In genomic region chr10:31549936-31550335, GRCh38 we compare ENCODE assay signal across 24 cellular contexts.
DNase-seq lines count a peak whose midpoint lies in the region; TF ChIP-seq lines count a peak whose summit lies in the region.
"Had no signal": no experiment of that assay in that cellular context is flagged by ENCODE, and none has a peak within 500 bp of the region (broad histone marks: within the 10 kb centered on the region; RNA-seq: fewer than 3 reads in every experiment).

No MANE protein-coding gene starts in this region.

- no peak overlapping the region for H2BK5ac ChIP-seq in H9 (ENCODE audit: insufficient read length, low read length)

- peaks cover 7 to 33% (median 17%) of the 10 kb centered on the region in 3 experiments for H3K36me3 Mint-ChIP-seq in H9 (ENCODE audit: insufficient read depth in 1 of 3, low read depth in 3 of 3)
- H3K36me3 Mint-ChIP-seq: CD8-positive, alpha-beta T cell had no signal

- intact Hi-C loops in mammary epithelial cell (cut with micrococcal nuclease), result no loop called here
- intact Hi-C loops in PC-9 (cut with micrococcal nuclease; ENCODE audit: unreplicated experiment), result no loop called here

- H3K27me3 ChIP-seq in mammary epithelial cell (ENCODE audit: insufficient read depth, low read length) (peaks cover 2% of the 10 kb centered on the region), PC-9 (ENCODE audit: insufficient read depth, low read depth) (no peaks in the 10 kb centered on the region), H9 (ENCODE audit: insufficient read depth, low read length) (no peaks in the 10 kb centered on the region)
- H3K27me3 ChIP-seq: gastrocnemius medialis, left lung, uterus had no signal

- H3K79me1 ChIP-seq in H9 (ENCODE audit: insufficient read depth, low read depth, low read length, poor library complexity, severe bottlenecking), result no peaks in the 10 kb centered on the region

- no peak overlapping the region for H2BK12ac ChIP-seq in H9 (ENCODE audit: insufficient read length, low read depth, low read length)

- no peaks in the 10 kb centered on the region for H3K23me2 ChIP-seq in H9 (ENCODE audit: insufficient read length, low read depth, low read length, poor library complexity, severe bottlenecking)

- H3K9ac ChIP-seq in mammary epithelial cell (ENCODE audit: insufficient read depth, low read length) (no peak overlapping the region), H9 (ENCODE audit: extremely low read depth, insufficient read length, low read length) (no peak overlapping the region)

- no peak overlapping the region for H4K91ac ChIP-seq in H9 (ENCODE audit: insufficient read length, low read depth, low read length)

- dilution Hi-C loops in mammary epithelial cell (cut with HindIII; ENCODE audit: low sequenced_read_pairs), result no loop called here

- CTCF ChIA-PET in mammary epithelial cell (lab: Charles Lee; ENCODE audit: low non-redundant PET) (no interaction called here), PC-9 (lab: Charles Lee) (no interaction called here)

- H2BK20ac ChIP-seq in H9 (ENCODE audit: low read depth, low read length, poor library complexity, severe bottlenecking), result no peak overlapping the region

- BruUV-seq in mammary epithelial cell (replicated peaks; lab: Mats Ljungman, UMichigan) (no TSS peak), PC-9 (replicated peaks; lab: Mats Ljungman, UMichigan) (no TSS peak)

- no peaks in the 10 kb centered on the region for H3K4me1 ChIP-seq in mammary epithelial cell (ENCODE audit: insufficient read depth, low read length)
- H3K4me1 ChIP-seq in PC-9 (replicated peaks; ENCODE audit: insufficient read depth), result no peaks in the 10 kb centered on the region
- H3K4me1 ChIP-seq in H9 (ENCODE audit: insufficient read depth, low read length), result no peaks in the 10 kb centered on the region
- H3K4me1 ChIP-seq: gastrocnemius medialis, left lung, uterus had no signal

- H2BK120ac ChIP-seq in H9 (ENCODE audit: low read depth, low read length, poor library complexity, severe bottlenecking), result no peak overlapping the region

- H3F3A ChIP-seq in PC-9 (ENCODE audit: insufficient read depth, low read depth), result no peaks in the 10 kb centered on the region

- no peaks in the 10 kb centered on the region for H3K9me2 ChIP-seq in PC-9 (ENCODE audit: insufficient read depth)

- no peak overlapping the region for H4K8ac ChIP-seq in H9 (replicated peaks; ENCODE audit: insufficient read length, low read depth, low read length)

- DNase-seq in AG09319 (ENCODE audit: extremely low read depth, low read depth) (peak; percentile 8), GM03348 (ENCODE audit: low spot score) (peak; percentile 51), mammary epithelial cell (peak; percentile 22), fibroblast of the aortic adventitia (ENCODE audit: low read depth) (peak; percentile 46), PC-9 (no peak), nucleus accumbens (lab: John Stamatoyannopoulos, UW) (no peak), H9 (no peak)
- no peak for DNase-seq in activated T-cell treated with anti-CD3 and anti-CD28 coated beads, Interleukin-2, amount 50 U/mL, for 1 hour
- DNase-seq: activated CD4-positive, alpha-beta memory T cell treated with anti-CD3 and anti-CD28 coated beads, Interleukin-2, amount 10 ng/mL, durations not matched to agents 7 days and 5 days; AML-193; aorta; CD8-positive, alpha-beta T cell; gastrocnemius medialis; left lung; NCI-H1105 treated with DMSO at 0.1 percent for 48 hours; NCI-H2081; NCI-H226; NCI-H69; stimulated activated naive CD8-positive, alpha-beta T cell treated with anti-CD3 and anti-CD28 coated beads, Interleukin-15, Interleukin-2, amounts not matched to agents 100 U/mL and 50 U/mL, for 24 hours; uterus had no signal

- no peaks in the 10 kb centered on the region for H3K4me1 Mint-ChIP-seq in H9
- H3K4me1 Mint-ChIP-seq: central memory CD8-positive, alpha-beta T cell had no signal

- H3K14ac ChIP-seq in H9 (ENCODE audit: insufficient read depth, low read length), result no peak overlapping the region

- no peak overlapping the region for H3K56ac ChIP-seq in H9 (ENCODE audit: insufficient read length, low read depth, low read length)

- no peak overlapping the region for H4K5ac ChIP-seq in H9 (ENCODE audit: insufficient read length, low read depth, low read length)

- no peak overlapping the region for H3K23ac ChIP-seq in H9 (ENCODE audit: insufficient read length, low read depth, low read length)

- H2AFZ ChIP-seq in mammary epithelial cell (ENCODE audit: low read depth, low read length), result no peak overlapping the region
- H2AFZ ChIP-seq in PC-9, result no peak overlapping the region
- no peak overlapping the region for H2AFZ ChIP-seq in H9 (ENCODE audit: low read length)

- H3K4me3 Mint-ChIP-seq in H9, result no peak overlapping the region
- H3K4me3 Mint-ChIP-seq: activated CD4-positive, alpha-beta memory T cell treated with anti-CD3 and anti-CD28 coated beads, Interleukin-2, amount 10 ng/mL, durations not matched to agents 7 days and 5 days; CD8-positive, alpha-beta T cell; central memory CD8-positive, alpha-beta T cell had no signal

- H4K20me1 ChIP-seq in mammary epithelial cell (ENCODE audit: insufficient read depth, low read length), result no peaks in the 10 kb centered on the region
- H4K20me1 ChIP-seq in PC-9 (ENCODE audit: insufficient read depth), result no peaks in the 10 kb centered on the region
- no peaks in the 10 kb centered on the region for H4K20me1 ChIP-seq in H9 (ENCODE audit: control insufficient read depth, insufficient read depth, insufficient read length)

- H3K9me3 ChIP-seq in mammary epithelial cell (replicated peaks; ENCODE audit: insufficient read depth, low read length) (no peaks in the 10 kb centered on the region), PC-9 (ENCODE audit: insufficient read depth, low read depth) (no peaks in the 10 kb centered on the region), H9 (ENCODE audit: control insufficient read depth, low read depth, low read length) (no peaks in the 10 kb centered on the region)
- H3K9me3 ChIP-seq: gastrocnemius medialis, left lung, thoracic aorta had no signal

- H3K18ac ChIP-seq in H9 (ENCODE audit: insufficient read length, low read depth, low read length), result no peak overlapping the region

- no peak overlapping the region for H3K4me2 ChIP-seq in mammary epithelial cell (ENCODE audit: insufficient read depth, low read depth, low read length)
- no peak overlapping the region for H3K4me2 ChIP-seq in PC-9
- no peak overlapping the region for H3K4me2 ChIP-seq in H9 (ENCODE audit: insufficient read depth, insufficient read length, low read length)

- H3K27me3 Mint-ChIP-seq in H9 (ENCODE audit: low read depth), result no peaks in the 10 kb centered on the region; the same call in 1 of the 2 replicates
- H3K27me3 Mint-ChIP-seq: activated CD4-positive, alpha-beta memory T cell treated with anti-CD3 and anti-CD28 coated beads, Interleukin-2, amount 10 ng/mL, durations not matched to agents 7 days and 5 days; progenitor cell of endocrine pancreas had no signal

- in situ Hi-C loops in mammary epithelial cell (cut with MboI; ENCODE audit: low sequenced_read_pairs in 2 of 2), result no loop called here

- H3K27ac Mint-ChIP-seq in H9, result no peak overlapping the region
- H3K27ac Mint-ChIP-seq: activated CD4-positive, alpha-beta memory T cell treated with anti-CD3 and anti-CD28 coated beads, Interleukin-2, amount 10 ng/mL, durations not matched to agents 7 days and 5 days; activated naive CD4-positive, alpha-beta T cell treated with anti-CD3 and anti-CD28 coated beads, Interleukin-2, amount 50 U/mL, for 72 hours; CD8-positive, alpha-beta T cell; progenitor cell of endocrine pancreas had no signal

- no peak overlapping the region for H2AK5ac ChIP-seq in H9 (ENCODE audit: insufficient read length, low read length)

- POLR2A ChIA-PET in PC-9 (lab: Charles Lee; ENCODE audit: unreplicated experiment), result interaction anchor here (0.5 kb wide), 1 partner anchor 852 kb away, joined by 12 read pairs; no protein-coding TSS in a partner anchor

- TF ChIP-seq CTCF in AG09319 (IDR thresholded peaks at IDR 0.05; ENCODE audit: low read depth, low read length) (no peak), mammary epithelial cell (conservative IDR thresholded peaks at IDR 0.05 in 1 of 2, IDR thresholded peaks at IDR 0.05 in 1 of 2; ENCODE audit: extremely low read depth in 1 of 2, insufficient read depth in 1 of 2, low read depth in 1 of 2, low read length in 2 of 2) (no peak), fibroblast of the aortic adventitia (IDR thresholded peaks at IDR 0.05; ENCODE audit: insufficient read depth, low read length) (no peak), PC-9 (conservative IDR thresholded peaks at IDR 0.05) (no peak), H9 (conservative IDR thresholded peaks at IDR 0.05) (no peak)

- H3K27ac ChIP-seq in mammary epithelial cell (ENCODE audit: insufficient read depth, low read depth, low read length), result no peak overlapping the region
- no peak overlapping the region for H3K27ac ChIP-seq in PC-9
- no peak overlapping the region for H3K27ac ChIP-seq in H9 (ENCODE audit: insufficient read length, low read depth, low read length)
- H3K27ac ChIP-seq: gastrocnemius medialis, left lung, thoracic aorta, uterus had no signal

- 70% methylated on average over 1 of the region's 1 CpG for WGBS in mammary epithelial cell (ENCODE audit: low coverage, missing lambda C conversion rate)
- no CpG with 5 or more reads among the region's 1 CpG for WGBS in H9 (ENCODE audit: extremely low coverage, insufficient read length, low lambda C conversion rate)

- H3K9me3 Mint-ChIP-seq in H9, result peaks cover 25 to 42% of the 10 kb centered on the region in 2 experiments; a peak in 4 of 5 replicates
- H3K9me3 Mint-ChIP-seq: CD8-positive, alpha-beta T cell; central memory CD8-positive, alpha-beta T cell had no signal

- H3K4ac ChIP-seq in H9 (ENCODE audit: low read depth, low read length), result no peak overlapping the region

- H3K4me3 ChIP-seq in mammary epithelial cell (replicated peaks in 1 of 3; ENCODE audit: insufficient read depth in 1 of 3, low read depth in 2 of 3, low read length in 3 of 3) (no peak overlapping the region), fibroblast of the aortic adventitia (ENCODE audit: low read depth, low read length) (no peak overlapping the region), PC-9 (no peak overlapping the region)
- H3K4me3 ChIP-seq: gastrocnemius medialis, left lung, thoracic aorta, uterus had no signal

- no peaks in the 10 kb centered on the region for H3K36me3 ChIP-seq in mammary epithelial cell (ENCODE audit: insufficient read depth, low read length)
- no peaks in the 10 kb centered on the region for H3K36me3 ChIP-seq in PC-9 (ENCODE audit: low read depth)
- H3K36me3 ChIP-seq: gastrocnemius medialis, left lung, thoracic aorta, uterus had no signal

- no peak overlapping the region for H3T11ph ChIP-seq in H9 (ENCODE audit: low read length)

- H2BK15ac ChIP-seq in H9 (ENCODE audit: low read depth, low read length), result no peak overlapping the region

- H3K79me2 ChIP-seq in mammary epithelial cell (ENCODE audit: insufficient read depth, low read length) (no peaks in the 10 kb centered on the region), PC-9 (ENCODE audit: low read depth) (no peaks in the 10 kb centered on the region), H9 (ENCODE audit: insufficient read depth, low read length) (no peaks in the 10 kb centered on the region)

Comparison
In these comparisons a context has a peak if more than half of its experiments do, and no peak if none do; other contexts are left out.
1. DNase-seq: peak in AG09319 (single experiment), GM03348 (single experiment), mammary epithelial cell (single experiment) and fibroblast of the aortic adventitia (single experiment); none in PC-9 (0 of 2), nucleus accumbens (0 of 56), activated T-cell treated with anti-CD3 and anti-CD28 coated beads, Interleukin-2, amount 50 U/mL, for 1 hour (single experiment) and H9 (single experiment).